In genomic region chr20:51175724-51176123, GRCh38 we compare ENCODE assay signal across 26 cellular contexts.
"Had no signal": no experiment of that assay in that cellular context is flagged by ENCODE, and none has a peak within 500 bp of the region (broad histone marks: within the 10 kb centered on the region; RNA-seq: fewer than 3 reads in every experiment).

No MANE protein-coding gene starts in this region.

- H3K27me3 ChIP-seq: gastrocnemius medialis, ovary, testis, tibial nerve, uterus had no signal

- H3K4me1 ChIP-seq: gastrocnemius medialis, left lung, psoas muscle, spleen, tibial nerve, upper lobe of right lung, uterus had no signal

- H3K9me3 ChIP-seq: gastrocnemius medialis, left lung, ovary, psoas muscle, spleen, testis, tibial nerve, upper lobe of right lung, uterus had no signal

- H3K4me3 ChIP-seq: dorsolateral prefrontal cortex, gastrocnemius medialis, left lung, ovary, psoas muscle, skin epidermis, spleen, testis, tibial nerve, upper lobe of right lung, uterus had no signal

- H3K36me3 ChIP-seq: gastrocnemius medialis, left lung, ovary, spleen, tibial nerve, upper lobe of right lung, uterus had no signal

- H3K27ac ChIP-seq: dorsolateral prefrontal cortex, epithelial cell of prostate, gastrocnemius medialis, left lung, ovary, psoas muscle, skin epidermis, spleen, testis, tibial nerve, upper lobe of right lung, uterus had no signal

- H3K4me3 Mint-ChIP-seq: naive thymus-derived CD8-positive, alpha-beta T cell; nephron progenitor cell; stimulated activated memory B cell treated with anti-CD40 and anti-IgM and Interleukin-4, amounts not matched to agents 10 μg/mL and 1 μg/mL and 100 μg/mL, for 72 hours had no signal

- H3K4me1 Mint-ChIP-seq: naive thymus-derived CD8-positive, alpha-beta T cell; stimulated activated memory B cell treated with anti-CD40 and anti-IgM and Interleukin-4, amounts not matched to agents 10 μg/mL and 1 μg/mL and 100 μg/mL, for 72 hours had no signal

- ATAC-seq: esophagus mucosa; gastrocnemius medialis; left cardiac atrium; left lung; naive thymus-derived CD8-positive, alpha-beta T cell; psoas muscle; right cardiac atrium; stimulated activated memory B cell treated with anti-CD40 and anti-IgM and Interleukin-4, amounts not matched to agents 10 μg/mL and 1 μg/mL and 100 μg/mL, for 72 hours; stimulated activated naive CD8-positive, alpha-beta T cell treated with anti-CD3 and anti-CD28 coated beads, Interleukin-15, Interleukin-2, amounts not matched to agents 100 U/mL and 50 U/mL, for 24 hours; upper lobe of right lung had no signal

- H3K27ac Mint-ChIP-seq: naive thymus-derived CD8-positive, alpha-beta T cell; nephron progenitor cell; stimulated activated memory B cell treated with anti-CD40 and anti-IgM and Interleukin-4, amounts not matched to agents 10 μg/mL and 1 μg/mL and 100 μg/mL, for 72 hours had no signal

- H3K36me3 Mint-ChIP-seq: naive thymus-derived CD8-positive, alpha-beta T cell; stimulated activated memory B cell treated with anti-CD40 and anti-IgM and Interleukin-4, amounts not matched to agents 10 μg/mL and 1 μg/mL and 100 μg/mL, for 72 hours had no signal

- DNase-seq: dorsolateral prefrontal cortex; effector CD4-positive, alpha-beta T cell; foreskin fibroblast; gastrocnemius medialis; left cardiac atrium; left lung; mesenchymal stem cell; naive thymus-derived CD8-positive, alpha-beta T cell; nephron progenitor cell; occipital lobe; ovary; posterior cingulate gyrus; psoas muscle; right cardiac atrium; spleen; stimulated activated CD4-positive, alpha-beta T cell treated with anti-CD3 and anti-CD28 coated beads, Interleukin-4, amount 100 ng/mL, for 4 hours; stimulated activated naive CD8-positive, alpha-beta T cell treated with anti-CD3 and anti-CD28 coated beads, Interleukin-15, Interleukin-2, amounts not matched to agents 100 U/mL and 50 U/mL, for 24 hours; substantia nigra; testis; upper lobe of right lung; uterus had no signal
